ENCODE assay signal across 1 cellular context in the genomic region with DNA sequence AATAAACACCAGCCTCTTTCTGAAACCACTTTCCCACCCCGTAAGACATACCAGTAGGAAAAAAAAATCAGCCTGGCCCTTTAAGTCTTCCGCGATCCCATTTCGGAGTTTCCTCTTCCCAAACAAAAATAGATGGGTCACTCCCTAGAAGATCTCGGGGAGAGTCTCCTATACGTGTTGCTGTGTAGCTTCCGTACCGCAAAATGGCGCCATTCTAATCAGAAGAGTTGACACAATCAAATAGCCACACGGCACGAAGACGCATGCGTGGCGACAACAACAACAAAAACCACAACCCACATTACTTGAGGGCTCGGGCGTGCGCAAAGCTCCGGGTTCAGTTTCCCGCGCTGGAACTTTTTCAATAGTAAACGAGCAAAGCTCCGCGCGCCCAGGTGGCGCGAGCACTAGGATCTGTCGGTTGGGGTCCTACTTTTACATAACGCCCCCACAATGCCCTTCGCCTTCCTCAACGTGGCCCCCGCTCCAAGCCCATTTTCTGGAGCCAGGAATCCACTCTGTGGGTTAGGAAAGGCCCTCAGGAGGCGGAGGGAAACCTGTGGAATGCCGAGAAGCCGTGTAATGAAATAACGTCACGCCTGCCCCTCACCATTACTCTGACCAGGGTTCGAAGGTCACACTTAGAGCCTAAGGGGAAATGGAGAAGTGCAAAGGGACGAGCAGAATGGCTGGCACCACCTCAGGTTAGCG.
TF ChIP-seq lines count a peak whose summit lies in the region.

A gene (minus strand): TSS at position 208 of the 711 bp plus-strand sequence. CDS start 519 bp downstream, outside the sequence.

TF ChIP-seq in IMR-90, 13 proteins besides CTCF, POLR2A, EP300 and RAD21 (continued from another document):
- TF ChIP-seq NFE2L2 (IDR thresholded peaks at IDR 0.05; ENCODE audit: low read depth, low read length) (no peak), CEBPB (IDR thresholded peaks at IDR 0.05; ENCODE audit: low read depth, low read length) (peak; percentile 57), SMC3 (IDR thresholded peaks at IDR 0.05; ENCODE audit: low read depth, low read length) (no peak), MXI1 (IDR thresholded peaks at IDR 0.05; ENCODE audit: borderline replicate concordance, low read depth, low read length) (peak; percentile 74; the same call in 1 of the 2 replicates), FOS (IDR thresholded peaks at IDR 0.05; ENCODE audit: low read depth, low read length) (no peak), BHLHE40 (IDR thresholded peaks at IDR 0.05; ENCODE audit: low read depth, low read length) (peak; percentile 48; the same call in 1 of the 2 replicates)
